Comparison of ENCODE assay signal across 11 cellular contexts in the genomic region with DNA sequence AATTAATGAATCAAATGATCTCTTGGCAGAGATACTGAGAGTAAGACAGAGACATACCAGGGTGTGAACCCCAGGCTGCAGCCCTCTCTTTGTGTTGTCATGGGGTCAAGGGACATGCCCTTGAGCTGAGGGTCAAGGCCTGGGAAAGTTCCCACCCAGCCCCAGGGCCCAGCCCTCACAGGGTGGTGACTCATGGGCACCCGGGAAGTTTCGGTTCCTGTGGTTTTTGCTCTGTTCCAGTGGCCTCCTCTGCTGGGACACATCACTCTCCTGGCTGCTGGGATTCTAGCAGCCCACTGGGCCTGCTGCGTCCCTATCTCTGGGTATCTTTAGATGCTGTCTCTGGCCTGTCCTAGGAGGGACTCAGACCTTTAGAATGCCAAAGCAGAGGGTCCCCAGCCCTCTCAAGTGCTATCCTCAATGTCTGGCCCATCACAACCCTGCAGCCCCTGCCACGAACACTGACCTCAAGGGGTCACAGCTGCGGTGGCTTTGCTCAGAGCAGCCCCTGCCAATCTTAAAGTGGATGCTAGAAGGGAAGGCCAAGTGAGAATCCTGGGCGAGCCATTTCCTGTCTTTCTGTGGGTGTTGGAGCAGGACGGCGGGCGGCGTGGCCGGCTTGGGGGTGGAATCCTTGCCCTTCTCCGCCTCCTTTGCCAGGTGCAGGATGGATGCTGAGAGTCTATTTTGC.
DNase-seq lines count a peak whose midpoint lies in the region; ATAC-seq, FAIRE-seq and TF ChIP-seq lines count a peak whose summit lies in the region.
"Had no signal": no experiment of that assay in that cellular context is flagged by ENCODE, and none has a peak within 500 bp of the region (broad histone marks: within the 10 kb centered on the region; RNA-seq: fewer than 3 reads in every experiment).

No MANE protein-coding gene starts in this region.

- peak overlapping the region; percentile 37 to 67 for H3K4me3 Mint-ChIP-seq in CD14-positive monocyte
- no peak overlapping the region for H3K4me3 Mint-ChIP-seq in activated T-helper 1 cell treated with anti-CD3 and anti-CD28 coated beads, Interleukin-12 subunit alpha, Interleukin-12 subunit beta, Interleukin-2, Interleukin-4 antibody, amounts not matched to agents 30 ng/mL and 10 ng/mL and 1 ng/mL, durations not matched to agents 14 hours and 24 hours and 36 hours
- H3K4me3 Mint-ChIP-seq in effector memory CD8-positive, alpha-beta T cell, result no peak overlapping the region

- in situ Hi-C loops in brain microvascular endothelial cell (cut with HindIII; ENCODE audit: low pct_ligation_motif_present, low sequenced_read_pairs), result no loop called here

- no peak for TF ChIP-seq CTCF in CD14-positive monocyte (IDR thresholded peaks at IDR 0.05)
- no peak for TF ChIP-seq CTCF in brain microvascular endothelial cell (IDR thresholded peaks at IDR 0.05; ENCODE audit: low read depth, low read length, missing control alignments)
- TF ChIP-seq CTCF in mucosa of descending colon (IDR thresholded peaks at IDR 0.05), result no peak

- no peaks in the 10 kb centered on the region for H3K4me1 ChIP-seq in mucosa of descending colon (ENCODE audit: low read depth)

- no peaks in the 10 kb centered on the region for H3K27me3 ChIP-seq in brain microvascular endothelial cell (replicated peaks)

- DNase-seq in CD14-positive monocyte (ENCODE audit: low spot score) (peak; percentile 95), HTR-8/SVneo (ENCODE audit: insufficient read length, low spot score) (peak; percentile 86), brain microvascular endothelial cell (peak; percentile 63), mucosa of descending colon (no peak), GM19240 (ENCODE audit: insufficient read length, low spot score) (no peak)
- no peak for DNase-seq in activated T-helper 1 cell treated with anti-CD3 and anti-CD28 coated beads, Interleukin-12 subunit alpha, Interleukin-12 subunit beta, Interleukin-2, Interleukin-4 antibody, amounts not matched to agents 30 ng/mL and 10 ng/mL and 1 ng/mL, durations not matched to agents 14 hours and 24 hours and 36 hours (ENCODE audit: low spot score)
- DNase-seq in effector memory CD8-positive, alpha-beta T cell, result no peak
- DNase-seq: NCI-H1105 treated with DMSO at 0.1 percent for 48 hours; stimulated activated CD4-positive, alpha-beta T cell treated with anti-CD3 and anti-CD28 coated beads, Interleukin-4, amount 100 ng/mL, for 1 hour; T1000 had no signal

- peaks cover 66% of the 10 kb centered on the region for H3K4me1 Mint-ChIP-seq in CD14-positive monocyte
- peaks cover 24% of the 10 kb centered on the region for H3K4me1 Mint-ChIP-seq in activated T-helper 1 cell treated with anti-CD3 and anti-CD28 coated beads, Interleukin-12 subunit alpha, Interleukin-12 subunit beta, Interleukin-2, Interleukin-4 antibody, amounts not matched to agents 30 ng/mL and 10 ng/mL and 1 ng/mL, durations not matched to agents 14 hours and 24 hours and 36 hours (ENCODE audit: low read depth)
- peaks cover 3 to 9% of the 10 kb centered on the region in 2 donors for H3K4me1 Mint-ChIP-seq in effector memory CD8-positive, alpha-beta T cell (ENCODE audit: low read depth in 2 of 2)

- peak; percentile 86 for FAIRE-seq in HTR-8/SVneo (lab: Jason Lieb, UNC)

- no peaks in the 10 kb centered on the region for H3K9me3 ChIP-seq in mucosa of descending colon

- intact Hi-C loops in CD14-positive monocyte (cut with micrococcal nuclease) (loop anchor here (5.0 to 10.0 kb wide), 2 partner anchors 84 to 101 kb away; no protein-coding TSS in a partner anchor), mucosa of descending colon (cut with DNase I, micrococcal nuclease) (no loop called here)
- intact Hi-C loops in activated T-helper 1 cell treated with anti-CD3 and anti-CD28 coated beads, Interleukin-12 subunit alpha, Interleukin-12 subunit beta, Interleukin-2, Interleukin-4 antibody, amounts not matched to agents 30 ng/mL and 10 ng/mL and 1 ng/mL, durations not matched to agents 14 hours and 24 hours and 36 hours (cut with micrococcal nuclease), result no loop called here

- H3K9me3 Mint-ChIP-seq in CD14-positive monocyte, result peaks cover 0 to 1% (median 0%) of the 10 kb centered on the region in 7 donors
- no peaks in the 10 kb centered on the region for H3K9me3 Mint-ChIP-seq in activated T-helper 1 cell treated with anti-CD3 and anti-CD28 coated beads, Interleukin-12 subunit alpha, Interleukin-12 subunit beta, Interleukin-2, Interleukin-4 antibody, amounts not matched to agents 30 ng/mL and 10 ng/mL and 1 ng/mL, durations not matched to agents 14 hours and 24 hours and 36 hours
- H3K9me3 Mint-ChIP-seq in effector memory CD8-positive, alpha-beta T cell, result no peaks in the 10 kb centered on the region

- peak; percentile 44 for ATAC-seq in mucosa of descending colon
- ATAC-seq in HG02884 (IDR thresholded peaks at IDR 0.05; ENCODE audit: unreplicated experiment), result no peak
- ATAC-seq in effector memory CD8-positive, alpha-beta T cell (replicated peaks), result no peak

- H3K27ac Mint-ChIP-seq in CD14-positive monocyte, result peak overlapping the region; percentile 88 to 95 (median 91)
- no peak overlapping the region for H3K27ac Mint-ChIP-seq in activated T-helper 1 cell treated with anti-CD3 and anti-CD28 coated beads, Interleukin-12 subunit alpha, Interleukin-12 subunit beta, Interleukin-2, Interleukin-4 antibody, amounts not matched to agents 30 ng/mL and 10 ng/mL and 1 ng/mL, durations not matched to agents 14 hours and 24 hours and 36 hours
- H3K27ac Mint-ChIP-seq in effector memory CD8-positive, alpha-beta T cell, result peak overlapping the region in 1 of 2 donors; percentile 59

- no peak overlapping the region for H3K27ac ChIP-seq in brain microvascular endothelial cell

- peaks cover 4 to 18% of the 10 kb centered on the region in 2 donors for H3K36me3 Mint-ChIP-seq in CD14-positive monocyte
- no peaks in the 10 kb centered on the region for H3K36me3 Mint-ChIP-seq in activated T-helper 1 cell treated with anti-CD3 and anti-CD28 coated beads, Interleukin-12 subunit alpha, Interleukin-12 subunit beta, Interleukin-2, Interleukin-4 antibody, amounts not matched to agents 30 ng/mL and 10 ng/mL and 1 ng/mL, durations not matched to agents 14 hours and 24 hours and 36 hours (ENCODE audit: low read depth)
- H3K36me3 Mint-ChIP-seq in effector memory CD8-positive, alpha-beta T cell (ENCODE audit: insufficient read depth), result peaks cover 3% of the 10 kb centered on the region

- H3K36me3 ChIP-seq in brain microvascular endothelial cell (replicated peaks) (no peaks in the 10 kb centered on the region), mucosa of descending colon (ENCODE audit: low read depth) (no peaks in the 10 kb centered on the region)

- peaks cover 9 to 11% (median 11%) of the 10 kb centered on the region in 3 donors for H3K27me3 Mint-ChIP-seq in CD14-positive monocyte (ENCODE audit: low read depth in 3 of 3)
- peaks cover 27% of the 10 kb centered on the region for H3K27me3 Mint-ChIP-seq in activated T-helper 1 cell treated with anti-CD3 and anti-CD28 coated beads, Interleukin-12 subunit alpha, Interleukin-12 subunit beta, Interleukin-2, Interleukin-4 antibody, amounts not matched to agents 30 ng/mL and 10 ng/mL and 1 ng/mL, durations not matched to agents 14 hours and 24 hours and 36 hours (ENCODE audit: insufficient read depth)
- peaks cover 0 to 8% of the 10 kb centered on the region in 2 donors for H3K27me3 Mint-ChIP-seq in effector memory CD8-positive, alpha-beta T cell

- H3K4me3 ChIP-seq in brain microvascular endothelial cell (ENCODE audit: low read depth, low read length), result no peak overlapping the region
- H3K4me3 ChIP-seq in mucosa of descending colon, result no peak overlapping the region

Comparison
In these comparisons a context has a peak if more than half of its experiments do, and no peak if none do; other contexts are left out.
1. DNase-seq: peak in CD14-positive monocyte (single experiment), HTR-8/SVneo (single experiment) and brain microvascular endothelial cell (single experiment); none in mucosa of descending colon (0 of 3), activated T-helper 1 cell treated with anti-CD3 and anti-CD28 coated beads, Interleukin-12 subunit alpha, Interleukin-12 subunit beta, Interleukin-2, Interleukin-4 antibody, amounts not matched to agents 30 ng/mL and 10 ng/mL and 1 ng/mL, durations not matched to agents 14 hours and 24 hours and 36 hours (single experiment), GM19240 (single experiment) and effector memory CD8-positive, alpha-beta T cell (0 of 3).
2. H3K4me3 Mint-ChIP-seq: peak in CD14-positive monocyte (2 of 2); none in activated T-helper 1 cell treated with anti-CD3 and anti-CD28 coated beads, Interleukin-12 subunit alpha, Interleukin-12 subunit beta, Interleukin-2, Interleukin-4 antibody, amounts not matched to agents 30 ng/mL and 10 ng/mL and 1 ng/mL, durations not matched to agents 14 hours and 24 hours and 36 hours (single experiment) and effector memory CD8-positive, alpha-beta T cell (0 of 2).
3. intact Hi-C loops: an anchor here in CD14-positive monocyte (5.0 to 10.0 kb wide); none called in mucosa of descending colon and activated T-helper 1 cell treated with anti-CD3 and anti-CD28 coated beads, Interleukin-12 subunit alpha, Interleukin-12 subunit beta, Interleukin-2, Interleukin-4 antibody, amounts not matched to agents 30 ng/mL and 10 ng/mL and 1 ng/mL, durations not matched to agents 14 hours and 24 hours and 36 hours.